ENCODE assay signal across 8 cellular contexts in the genomic region with DNA sequence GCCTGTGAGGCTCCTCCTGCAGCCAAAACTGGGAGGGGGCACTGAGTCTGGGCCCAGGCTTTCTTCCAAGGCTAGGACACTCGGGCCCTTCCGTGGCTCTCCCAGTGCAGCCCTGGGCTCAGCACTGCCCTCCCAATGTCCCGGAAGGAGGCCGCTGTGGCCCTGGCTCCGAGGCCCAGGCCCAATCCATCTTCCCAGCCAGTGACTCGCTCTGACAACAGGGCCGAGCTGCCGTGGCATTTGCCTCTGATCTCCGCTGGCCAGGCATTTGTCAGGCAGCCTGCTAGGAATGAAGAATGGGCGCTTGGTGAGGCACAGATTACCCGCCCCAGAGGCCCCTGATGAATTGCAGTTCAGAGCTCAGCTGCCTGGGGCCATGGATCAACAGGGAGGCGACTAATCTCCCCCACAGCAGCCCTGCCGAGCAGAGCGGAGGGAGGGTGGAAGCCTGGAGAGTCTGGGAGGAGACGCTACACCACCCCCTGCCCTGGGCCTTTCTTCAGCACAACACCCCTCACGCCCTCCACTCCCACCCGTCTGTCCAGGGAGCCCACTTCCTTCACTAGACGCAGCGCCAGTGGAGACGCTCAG. TPM values are rescaled to one million over a fixed set of nuclear protein-coding genes. Genes with fewer than 3 reads are reported as not detected.
DNase-seq lines count a peak whose midpoint lies in the region; ATAC-seq, FAIRE-seq and TF ChIP-seq lines count a peak whose summit lies in the region.
"Had no signal": no experiment of that assay in that cellular context is flagged by ENCODE, and none has a peak within 500 bp of the region (broad histone marks: within the 10 kb centered on the region; RNA-seq: fewer than 3 reads in every experiment).

No MANE protein-coding gene starts in this region.

- intact Hi-C loops in sigmoid colon (cut with DNase I), result no loop called here

- no peaks in the 10 kb centered on the region for H3K27me3 ChIP-seq in GM23338 (ENCODE audit: insufficient read depth)
- no peaks in the 10 kb centered on the region for H3K27me3 ChIP-seq in foreskin keratinocyte
- H3K27me3 ChIP-seq in sigmoid colon, result no peaks in the 10 kb centered on the region

- TF ChIP-seq CTCF in GM23338 (conservative IDR thresholded peaks at IDR 0.05; ENCODE audit: low read depth in 2 of 2) (no peak), foreskin keratinocyte (conservative IDR thresholded peaks at IDR 0.05) (no peak), sigmoid colon (IDR thresholded peaks at IDR 0.05) (no peak)

- H3K79me2 ChIP-seq in GM23338 (replicated peaks; ENCODE audit: insufficient read depth), result no peaks in the 10 kb centered on the region

- FAIRE-seq in RCC 7860 (lab: Jason Lieb, UNC), result no peak
- FAIRE-seq: islet of Langerhans had no signal

- H3K9me3 ChIP-seq in sigmoid colon, result no peaks in the 10 kb centered on the region

- H3K4me1 ChIP-seq in GM23338 (ENCODE audit: insufficient read depth) (peaks cover 13% of the 10 kb centered on the region; the same call in 1 of the 2 replicates), foreskin keratinocyte (peaks cover 9% of the 10 kb centered on the region), sigmoid colon (peaks cover 0 to 35% (median 31%) of the 10 kb centered on the region in 4 donors)

- H3K4me1 Mint-ChIP-seq in GM23338, result peaks cover 45% of the 10 kb centered on the region

- no peaks in the 10 kb centered on the region for H3K36me3 Mint-ChIP-seq in GM23338 (ENCODE audit: low read depth)

- H3K4me2 ChIP-seq in GM23338, result no peak overlapping the region

- H4K20me1 ChIP-seq in GM23338 (replicated peaks; ENCODE audit: insufficient read depth), result no peaks in the 10 kb centered on the region; the same call in 1 of the 2 replicates

- peaks cover 12% of the 10 kb centered on the region for H3K27me3 Mint-ChIP-seq in GM23338 (ENCODE audit: insufficient read depth, low read depth, poor library complexity)

- H3K9me3 Mint-ChIP-seq in GM23338, result no peaks in the 10 kb centered on the region

- no peak for TF ChIP-seq EP300 in sigmoid colon (IDR thresholded peaks at IDR 0.05)

- no peaks in the 10 kb centered on the region for H3F3A ChIP-seq in GM23338 (replicated peaks; ENCODE audit: low read depth)

- no peak overlapping the region for H3K4me3 Mint-ChIP-seq in GM23338

- peak overlapping the region; percentile 59; the same call in 1 of the 2 replicates for H2AFZ ChIP-seq in GM23338

- H3K27ac Mint-ChIP-seq in GM23338, result no peak overlapping the region

- H3K36me3 ChIP-seq in GM23338 (ENCODE audit: insufficient read depth) (no peaks in the 10 kb centered on the region), sigmoid colon (no peaks in the 10 kb centered on the region)

- H3K4me3 ChIP-seq in GM23338 (no peak overlapping the region), sigmoid colon (no peak overlapping the region)

- TF ChIP-seq POLR2A in sigmoid colon (IDR thresholded peaks at IDR 0.05), result no peak

- 84 to 85% methylated on average over 20 of the region's 20 CpGs for WGBS in sigmoid colon, 2 donors

- no peaks in the 10 kb centered on the region for H3K9me2 ChIP-seq in GM23338 (ENCODE audit: insufficient read depth)

- peak; percentile 32 for DNase-seq in GM23338 (ENCODE audit: low spot score)
- peak; percentile 52 for DNase-seq in RCC 7860 (ENCODE audit: low spot score)
- peak in 1 of 2 donors; percentile 36 for DNase-seq in foreskin keratinocyte
- DNase-seq in sigmoid colon, result no peak
- no peak for DNase-seq in GOT3 (lab: John Stamatoyannopoulos, UW)

- H3K27ac ChIP-seq in GM23338 (ENCODE audit: low read depth) (peak overlapping the region; percentile 59; the same call in 1 of the 2 replicates), foreskin keratinocyte (no peak overlapping the region), sigmoid colon (peak overlapping the region; percentile 17 to 69 (median 40))

- ATAC-seq in GM23338, result peak; percentile 42
- ATAC-seq in foreskin keratinocyte, result peak; percentile 42
- ATAC-seq in HG02981 (IDR thresholded peaks at IDR 0.05; ENCODE audit: unreplicated experiment), result no peak
- no peak for ATAC-seq in GM19023 (IDR thresholded peaks at IDR 0.05; ENCODE audit: unreplicated experiment)

TF ChIP-seq in GM23338, 12 proteins besides CTCF, POLR2A, EP300 and RAD21 (continues in another document):
- TF ChIP-seq ZNF114 (CRISPR knock-in tag; IDR thresholded peaks at IDR 0.05) (no peak), NANOG (IDR thresholded peaks at IDR 0.05; ENCODE audit: borderline replicate concordance) (no peak), EZH2phosphoT487 (IDR thresholded peaks at IDR 0.05; ENCODE audit: unreplicated experiment) (no peak), POLR2AphosphoS5 (IDR thresholded peaks at IDR 0.05; ENCODE audit: low read depth) (no peak), EZH2 (IDR thresholded peaks at IDR 0.05; ENCODE audit: low read depth, unreplicated experiment) (no peak)
- TF ChIP-seq, protein P1, sequence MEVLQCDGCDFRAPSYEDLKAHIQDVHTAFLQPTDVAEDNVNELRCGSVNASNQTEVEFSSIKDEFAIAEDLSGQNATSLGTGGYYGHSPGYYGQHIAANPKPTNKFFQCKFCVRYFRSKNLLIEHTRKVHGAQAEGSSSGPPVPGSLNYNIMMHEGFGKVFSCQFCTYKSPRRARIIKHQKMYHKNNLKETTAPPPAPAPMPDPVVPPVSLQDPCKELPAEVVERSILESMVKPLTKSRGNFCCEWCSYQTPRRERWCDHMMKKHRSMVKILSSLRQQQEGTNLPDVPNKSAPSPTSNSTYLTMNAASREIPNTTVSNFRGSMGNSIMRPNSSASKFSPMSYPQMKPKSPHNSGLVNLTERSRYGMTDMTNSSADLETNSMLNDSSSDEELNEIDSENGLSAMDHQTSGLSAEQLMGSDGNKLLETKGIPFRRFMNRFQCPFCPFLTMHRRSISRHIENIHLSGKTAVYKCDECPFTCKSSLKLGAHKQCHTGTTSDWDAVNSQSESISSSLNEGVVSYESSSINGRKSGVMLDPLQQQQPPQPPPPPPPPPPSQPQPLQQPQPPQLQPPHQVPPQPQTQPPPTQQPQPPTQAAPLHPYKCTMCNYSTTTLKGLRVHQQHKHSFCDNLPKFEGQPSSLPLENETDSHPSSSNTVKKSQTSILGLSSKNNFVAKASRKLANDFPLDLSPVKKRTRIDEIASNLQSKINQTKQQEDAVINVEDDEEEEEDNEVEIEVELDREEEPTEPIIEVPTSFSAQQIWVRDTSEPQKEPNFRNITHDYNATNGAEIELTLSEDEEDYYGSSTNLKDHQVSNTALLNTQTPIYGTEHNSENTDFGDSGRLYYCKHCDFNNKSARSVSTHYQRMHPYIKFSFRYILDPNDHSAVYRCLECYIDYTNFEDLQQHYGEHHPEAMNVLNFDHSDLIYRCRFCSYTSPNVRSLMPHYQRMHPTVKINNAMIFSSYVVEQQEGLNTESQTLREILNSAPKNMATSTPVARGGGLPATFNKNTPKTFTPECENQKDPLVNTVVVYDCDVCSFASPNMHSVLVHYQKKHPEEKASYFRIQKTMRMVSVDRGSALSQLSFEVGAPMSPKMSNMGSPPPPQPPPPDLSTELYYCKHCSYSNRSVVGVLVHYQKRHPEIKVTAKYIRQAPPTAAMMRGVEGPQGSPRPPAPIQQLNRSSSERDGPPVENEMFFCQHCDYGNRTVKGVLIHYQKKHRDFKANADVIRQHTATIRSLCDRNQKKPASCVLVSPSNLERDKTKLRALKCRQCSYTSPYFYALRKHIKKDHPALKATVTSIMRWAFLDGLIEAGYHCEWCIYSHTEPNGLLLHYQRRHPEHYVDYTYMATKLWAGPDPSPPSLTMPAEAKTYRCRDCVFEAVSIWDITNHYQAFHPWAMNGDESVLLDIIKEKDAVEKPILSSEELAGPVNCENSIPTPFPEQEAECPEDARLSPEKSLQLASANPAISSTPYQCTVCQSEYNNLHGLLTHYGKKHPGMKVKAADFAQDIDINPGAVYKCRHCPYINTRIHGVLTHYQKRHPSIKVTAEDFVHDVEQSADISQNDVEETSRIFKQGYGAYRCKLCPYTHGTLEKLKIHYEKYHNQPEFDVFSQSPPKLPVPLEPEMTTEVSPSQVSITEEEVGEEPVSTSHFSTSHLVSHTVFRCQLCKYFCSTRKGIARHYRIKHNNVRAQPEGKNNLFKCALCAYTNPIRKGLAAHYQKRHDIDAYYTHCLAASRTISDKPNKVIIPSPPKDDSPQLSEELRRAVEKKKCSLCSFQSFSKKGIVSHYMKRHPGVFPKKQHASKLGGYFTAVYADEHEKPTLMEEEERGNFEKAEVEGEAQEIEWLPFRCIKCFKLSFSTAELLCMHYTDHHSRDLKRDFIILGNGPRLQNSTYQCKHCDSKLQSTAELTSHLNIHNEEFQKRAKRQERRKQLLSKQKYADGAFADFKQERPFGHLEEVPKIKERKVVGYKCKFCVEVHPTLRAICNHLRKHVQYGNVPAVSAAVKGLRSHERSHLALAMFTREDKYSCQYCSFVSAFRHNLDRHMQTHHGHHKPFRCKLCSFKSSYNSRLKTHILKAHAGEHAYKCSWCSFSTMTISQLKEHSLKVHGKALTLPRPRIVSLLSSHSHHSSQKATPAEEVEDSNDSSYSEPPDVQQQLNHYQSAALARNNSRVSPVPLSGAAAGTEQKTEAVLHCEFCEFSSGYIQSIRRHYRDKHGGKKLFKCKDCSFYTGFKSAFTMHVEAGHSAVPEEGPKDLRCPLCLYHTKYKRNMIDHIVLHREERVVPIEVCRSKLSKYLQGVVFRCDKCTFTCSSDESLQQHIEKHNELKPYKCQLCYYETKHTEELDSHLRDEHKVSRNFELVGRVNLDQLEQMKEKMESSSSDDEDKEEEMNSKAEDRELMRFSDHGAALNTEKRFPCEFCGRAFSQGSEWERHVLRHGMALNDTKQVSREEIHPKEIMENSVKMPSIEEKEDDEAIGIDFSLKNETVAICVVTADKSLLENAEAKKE (CRISPR knock-in tag; IDR thresholded peaks at IDR 0.05), result no peak

RNA-seq across cellular contexts. Expression of a gene that starts 8.3 kb away (rescaled TPM):
- total RNA-seq in GM23338 (2014; rRNA removed; shearing (Covaris generic)), result 0.12 and 0.59 TPM in 2 replicates
- polyA plus RNA-seq in GM23338 (2016; fragmentation: Nextera tagmentation; extraction: Ambion mirVana) (0.12 and 1.4 TPM in 2 replicates), foreskin keratinocyte (0.15 and 0.27 TPM in 2 replicates), sigmoid colon (1 to 10 TPM in 2 of 3 donors, not detected in 1; 3.6 to 4.2 TPM)
- total RNA-seq in foreskin keratinocyte (not detected in 2 replicates), sigmoid colon (1 to 10 TPM; 3.2 to 6.6 (median 4.4) TPM)

RNA-seq across cellular contexts. Expression of a gene that starts 19.2 kb away (rescaled TPM):
- total RNA-seq in GM23338 (2014; rRNA removed; shearing (Covaris generic)), result 0.17 and 0.19 TPM in 2 replicates
- polyA plus RNA-seq in GM23338 (2016; fragmentation: Nextera tagmentation; extraction: Ambion mirVana) (0.28 TPM in 1 of 2 replicates, not detected in the other), foreskin keratinocyte (not detected in 2 replicates), sigmoid colon (1 to 10 TPM in 1 of 3 donors, under 1 TPM in 2; under 0.01 to 1.2 (median 0.23) TPM)
- total RNA-seq in foreskin keratinocyte (not detected in 2 replicates), sigmoid colon (1 to 10 TPM; 1.1 to 7.5 (median 2.2) TPM)

Comparison
In these comparisons a context has a peak if more than half of its experiments do, and no peak if none do; other contexts are left out.
1. ATAC-seq: peak in GM23338 (single experiment) and foreskin keratinocyte (single experiment); none in HG02981 (single experiment) and GM19023 (single experiment).
2. DNase-seq: peak in GM23338 (single experiment) and RCC 7860 (single experiment); none in sigmoid colon (single experiment) and GOT3 (single experiment).